In the genomic region with DNA sequence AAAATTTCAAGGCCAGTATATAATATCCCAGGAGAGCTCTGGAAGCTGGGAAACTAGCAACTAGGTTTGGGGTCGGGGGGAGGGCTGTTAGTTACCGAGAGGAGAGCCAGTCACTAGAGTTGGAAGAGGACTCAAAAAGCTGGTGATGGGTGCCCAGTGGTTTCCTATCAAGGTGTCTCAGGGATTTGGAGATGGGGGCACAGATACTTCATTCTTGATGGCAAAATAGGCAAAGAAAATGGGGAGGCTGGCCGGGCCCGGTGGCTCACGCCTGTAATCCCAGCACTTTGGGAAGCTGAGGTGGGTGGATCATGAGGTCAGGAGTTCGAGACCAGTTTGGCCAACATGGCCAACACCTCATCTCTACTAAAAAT, we compare ENCODE assay signal across 8 cellular contexts. TPM values are rescaled to one million over a fixed set of nuclear protein-coding genes. Genes with fewer than 3 reads are reported as not detected.
DNase-seq lines count a peak whose midpoint lies in the region; TF ChIP-seq lines count a peak whose summit lies in the region.
"Had no signal": no experiment of that assay in that cellular context is flagged by ENCODE, and none has a peak within 500 bp of the region (broad histone marks: within the 10 kb centered on the region; RNA-seq: fewer than 3 reads in every experiment).

No MANE protein-coding gene starts in this region.

- intact Hi-C loops in activated CD4-positive, alpha-beta memory T cell treated with anti-CD3 and anti-CD28 coated beads for 36 hours (cut with micrococcal nuclease), result loop anchor here (5.0 to 10.0 kb wide), 3 partner anchors 283 to 1217 kb away; partner anchors contain the start of genes GPSM3, HMGA1 and PBX2
- intact Hi-C loops in spleen (cut with DNase I; ENCODE audit: low total_unique reads), result no loop called here

- H3K27me3 ChIP-seq in hepatocyte (no peaks in the 10 kb centered on the region), spleen (replicated peaks in 1 of 7) (no peaks in the 10 kb centered on the region)

- peaks cover 41% of the 10 kb centered on the region for H3K36me3 Mint-ChIP-seq in activated CD4-positive, alpha-beta memory T cell treated with anti-CD3 and anti-CD28 coated beads for 36 hours

- peak overlapping the region; percentile 96 for H3K4me2 ChIP-seq in hepatocyte

- H3K9me2 ChIP-seq in hepatocyte (replicated peaks; ENCODE audit: insufficient read depth), result no peaks in the 10 kb centered on the region

- no peaks in the 10 kb centered on the region for H3K27me3 Mint-ChIP-seq in activated CD4-positive, alpha-beta memory T cell treated with anti-CD3 and anti-CD28 coated beads for 36 hours

- TF ChIP-seq POLR2A in spleen (IDR thresholded peaks at IDR 0.05), result no peak

- H3K4me1 ChIP-seq in hepatocyte (ENCODE audit: insufficient read depth) (peaks cover 17% of the 10 kb centered on the region), spleen (peaks cover 33 to 66% (median 56%) of the 10 kb centered on the region in 6 donors)

- H3K4me3 Mint-ChIP-seq in activated CD4-positive, alpha-beta memory T cell treated with anti-CD3 and anti-CD28 coated beads for 36 hours, result peak overlapping the region; percentile 74

- POLR2A ChIA-PET in activated CD4-positive, alpha-beta memory T cell treated with anti-CD3 and anti-CD28 coated beads for 36 hours (lab: Charles Lee), result interaction anchor here (1.0 kb wide), 1 partner anchor 112 kb away, joined by 4 read pairs; no protein-coding TSS in a partner anchor

- no peak for DNase-seq in HFF-Myc (ENCODE audit: extremely low read depth, low read depth)
- DNase-seq in activated CD4-positive, alpha-beta memory T cell treated with anti-CD3 and anti-CD28 coated beads for 36 hours, result no peak
- DNase-seq in hepatocyte (ENCODE audit: low spot score), result no peak
- peak; percentile 72 for DNase-seq in spleen
- DNase-seq in NCI-H2196 treated with DMSO at 0.1 percent for 48 hours (lab: John Stamatoyannopoulos, UW; ENCODE audit: unreplicated experiment), result no peak
- no peak for DNase-seq in NCI-H1436 (lab: John Stamatoyannopoulos, UW)
- DNase-seq in Ammon's horn (ENCODE audit: low spot score), result no peak
- DNase-seq: activated effector memory CD4-positive, alpha-beta T cell treated with Interleukin-2 at 50 U/mL for 16 hours had no signal

- H3K79me2 ChIP-seq in hepatocyte, result peaks cover 37% of the 10 kb centered on the region

- H3K4me3 ChIP-seq in HFF-Myc (replicated peaks; ENCODE audit: low read depth, low read length) (peak overlapping the region; percentile 61), hepatocyte (peak overlapping the region; percentile 99), spleen (peak overlapping the region; percentile 67 to 95 (median 84))

- peak overlapping the region; percentile 86 for H3K27ac Mint-ChIP-seq in activated CD4-positive, alpha-beta memory T cell treated with anti-CD3 and anti-CD28 coated beads for 36 hours

- no peaks in the 10 kb centered on the region for H3K9me3 Mint-ChIP-seq in activated CD4-positive, alpha-beta memory T cell treated with anti-CD3 and anti-CD28 coated beads for 36 hours

- H3K9me3 ChIP-seq in hepatocyte (ENCODE audit: low read depth) (no peaks in the 10 kb centered on the region), spleen (no peaks in the 10 kb centered on the region)

- CTCF ChIA-PET in activated CD4-positive, alpha-beta memory T cell treated with anti-CD3 and anti-CD28 coated beads for 36 hours (lab: Charles Lee), result interaction anchor here (0.8 kb wide), 1 partner anchor 13 kb away, joined by 3 read pairs; no protein-coding TSS in a partner anchor

- H3K36me3 ChIP-seq in hepatocyte (replicated peaks; ENCODE audit: insufficient read depth, low read depth) (no peaks in the 10 kb centered on the region), spleen (peaks cover 2 to 49% (median 43%) of the 10 kb centered on the region in 6 donors)

- H3K27ac ChIP-seq in hepatocyte (peak overlapping the region; percentile 93), spleen (peak overlapping the region; percentile 95 to 99 (median 98))

- 68% methylated on average over 6 of the region's 6 CpGs for WGBS in hepatocyte (ENCODE audit: low lambda C conversion rate, missing lambda C conversion rate)
- WGBS in spleen, 5 donors, result 59 to 71% (median 63%) methylated on average over 6 of the region's 6 CpGs

- H4K20me1 ChIP-seq in hepatocyte (ENCODE audit: insufficient read depth, poor library complexity, severe bottlenecking), result peaks cover under 1% of the 10 kb centered on the region

- TF ChIP-seq CTCF in HFF-Myc (IDR thresholded peaks at IDR 0.05; ENCODE audit: low read depth, low read length, missing control alignments), result no peak
- no peak for TF ChIP-seq CTCF in hepatocyte (IDR thresholded peaks at IDR 0.05; ENCODE audit: poor library complexity)
- no peak for TF ChIP-seq CTCF in spleen (IDR thresholded peaks at IDR 0.05 in 8 of 11, conservative IDR thresholded peaks at IDR 0.05 in 3 of 11)

- peak overlapping the region; percentile 51 for H2AFZ ChIP-seq in hepatocyte

- peaks cover 52% of the 10 kb centered on the region for H3K4me1 Mint-ChIP-seq in activated CD4-positive, alpha-beta memory T cell treated with anti-CD3 and anti-CD28 coated beads for 36 hours (ENCODE audit: low read depth)

RNA-seq across cellular contexts. Expression of gene PHF1, which starts 0.8 kb away (rescaled TPM):
- total RNA-seq in activated CD4-positive, alpha-beta memory T cell treated with anti-CD3 and anti-CD28 coated beads for 36 hours, result 10 to 100 TPM; 32.4 to 42.3 TPM
- total RNA-seq in hepatocyte (37.2 and 44.4 TPM in 2 replicates), spleen (100 to 1,000 TPM in 3 of 7 donors, 10 to 100 TPM in 4; 83.0 to 133 (median 93.6) TPM)
- polyA plus RNA-seq in hepatocyte (42.4 and 53.0 TPM in 2 replicates), spleen (100 to 1,000 TPM in 2 of 3 donors, 10 to 100 TPM in 1; 89.3 to 181 (median 171) TPM)

RNA-seq across cellular contexts. Expression of gene CUTA, which starts 6.3 kb away (rescaled TPM):
- 100 to 1,000 TPM; 190 to 198 TPM for total RNA-seq in activated CD4-positive, alpha-beta memory T cell treated with anti-CD3 and anti-CD28 coated beads for 36 hours
- 121 and 150 TPM in 2 replicates for total RNA-seq in hepatocyte
- 349 and 357 TPM in 2 replicates for polyA plus RNA-seq in hepatocyte
- total RNA-seq in spleen, result 100 to 1,000 TPM; 113 to 149 (median 130) TPM
- 100 to 1,000 TPM; 198 to 225 (median 206) TPM for polyA plus RNA-seq in spleen

RNA-seq across cellular contexts. Expression of gene SYNGAP1, which starts 8.2 kb away (rescaled TPM):
- total RNA-seq in activated CD4-positive, alpha-beta memory T cell treated with anti-CD3 and anti-CD28 coated beads for 36 hours, result 10 to 100 TPM; 34.3 to 35.8 TPM
- total RNA-seq in hepatocyte (5.3 and 6.6 TPM in 2 replicates), spleen (10 to 100 TPM; 20.1 to 30.8 (median 25.9) TPM)
- polyA plus RNA-seq in hepatocyte (4.9 and 5.7 TPM in 2 replicates), spleen (10 to 100 TPM in 1 of 3 donors, 1 to 10 TPM in 2; 3.6 to 14.7 (median 4.6) TPM)

RNA-seq across cellular contexts. Expression of gene KIFC1, which starts 20.0 kb away (rescaled TPM):
- 100 to 1,000 TPM in 1 of 2 experiments, 10 to 100 TPM in 1; 94.6 to 103 TPM for total RNA-seq in activated CD4-positive, alpha-beta memory T cell treated with anti-CD3 and anti-CD28 coated beads for 36 hours
- total RNA-seq in hepatocyte, result 6.9 and 12.7 TPM in 2 replicates
- 6.1 and 6.6 TPM in 2 replicates for polyA plus RNA-seq in hepatocyte
- 1 to 10 TPM; 1.2 to 9.2 (median 6.6) TPM for total RNA-seq in spleen
- 10 to 100 TPM in 1 of 3 donors, 1 to 10 TPM in 2; 1.3 to 11.3 (median 3.7) TPM for polyA plus RNA-seq in spleen

RNA-seq across cellular contexts. Expression of gene ZBTB9, which starts 42.8 kb away (rescaled TPM):
- 10 to 100 TPM in 1 of 2 experiments, 1 to 10 TPM in 1; 9.7 to 10.1 TPM for total RNA-seq in activated CD4-positive, alpha-beta memory T cell treated with anti-CD3 and anti-CD28 coated beads for 36 hours
- 5.1 and 6.2 TPM in 2 replicates for total RNA-seq in hepatocyte
- polyA plus RNA-seq in hepatocyte, result 5.0 and 6.7 TPM in 2 replicates
- total RNA-seq in spleen, result 1 to 10 TPM; 4.4 to 8.4 (median 6.1) TPM
- 1 to 10 TPM; 3.6 to 5.3 (median 4.3) TPM for polyA plus RNA-seq in spleen
